ENCODE assay signal across 18 cellular contexts in genomic region chr17:30191072-30191471, GRCh38. TPM values are rescaled to one million over a fixed set of nuclear protein-coding genes. Genes with fewer than 3 reads are reported as not detected.
DNase-seq lines count a peak whose midpoint lies in the region; ATAC-seq and TF ChIP-seq lines count a peak whose summit lies in the region.
"Had no signal": no experiment of that assay in that cellular context is flagged by ENCODE, and none has a peak within 500 bp of the region (broad histone marks: within the 10 kb centered on the region; RNA-seq: fewer than 3 reads in every experiment).

No MANE protein-coding gene starts in this region.

- H4K5ac ChIP-seq in IMR-90 (ENCODE audit: low read depth, low read length) = no peak overlapping the region

- no peak overlapping the region for H3K9ac ChIP-seq in IMR-90 (ENCODE audit: low read depth, low read length)
- H3K9ac ChIP-seq: BLaER1 had no signal

- H3K27ac Mint-ChIP-seq in CD14-positive monocyte = no peak overlapping the region
- H3K27ac Mint-ChIP-seq: CD8-positive, alpha-beta T cell; HFFc6 had no signal

- no peak overlapping the region for H3K18ac ChIP-seq in IMR-90 (ENCODE audit: low read depth, low read length)

- H4K20me1 ChIP-seq in IMR-90 (ENCODE audit: insufficient read depth, low read length) = no peaks in the 10 kb centered on the region
- H4K20me1 ChIP-seq: BLaER1 had no signal

- H3K9me1 ChIP-seq in IMR-90 (ENCODE audit: insufficient read depth, low read length) = no peaks in the 10 kb centered on the region; the same call in 1 of the 2 replicates

- 0 out of 2 replicates have a peak, but pooled peaks cover 1% of the 10 kb centered on the region for H3K36me3 ChIP-seq in IMR-90 (ENCODE audit: control insufficient read depth, insufficient read depth, low read length)
- H3K36me3 ChIP-seq in Panc1 (ENCODE audit: control insufficient read depth, insufficient read depth, low read length) = peaks cover 11% of the 10 kb centered on the region

- ATAC-seq in IMR-90 (ENCODE audit: low read depth) (no peak), Panc1 (0 out of 2 replicates have a peak, but pooled peaks have one; percentile 33)
- ATAC-seq: CD8-positive, alpha-beta T cell; HCT116 had no signal

- no peak overlapping the region for H2BK20ac ChIP-seq in IMR-90 (ENCODE audit: low read depth, low read length)

- no peak overlapping the region for H3K4me3 Mint-ChIP-seq in CD14-positive monocyte
- H3K4me3 Mint-ChIP-seq: CD8-positive, alpha-beta T cell; HFFc6 had no signal

- H2BK15ac ChIP-seq in IMR-90 (ENCODE audit: low read depth, low read length) = no peak overlapping the region

- BruUV-seq in IMR-90 (replicated peaks; lab: Mats Ljungman, UMichigan) = no TSS peak
- no TSS peak for BruUV-seq in Panc1 (replicated peaks; lab: Mats Ljungman, UMichigan)

- CTCF ChIA-PET in IMR-90 (lab: Yijun Ruan, JAX) = no interaction called here
- CTCF ChIA-PET in Panc1 (lab: Charles Lee) = interaction anchor here (0.6 kb wide), 1 partner anchor 49 kb away, joined by 3 read pairs; no protein-coding TSS in a partner anchor

- peaks cover 3 to 8% of the 10 kb centered on the region in 2 donors for H3K36me3 Mint-ChIP-seq in CD14-positive monocyte

- H3K9me3 Mint-ChIP-seq in CD14-positive monocyte = peaks cover 0 to 2% (median 0%) of the 10 kb centered on the region in 7 donors
- H3K9me3 Mint-ChIP-seq: CD8-positive, alpha-beta T cell; HFFc6 had no signal

- no peak overlapping the region for H4K91ac ChIP-seq in IMR-90 (ENCODE audit: insufficient read depth, low read depth, low read length)

- H3K27ac ChIP-seq in IMR-90 (ENCODE audit: insufficient read depth, low read length) = no peak overlapping the region
- no peak overlapping the region for H3K27ac ChIP-seq in Panc1 (ENCODE audit: low read length)
- H3K27ac ChIP-seq: 22Rv1, BLaER1 had no signal

- no peak overlapping the region for H2AK9ac ChIP-seq in IMR-90 (replicated peaks; ENCODE audit: low read depth, low read length, poor library complexity)

- no peak for TF ChIP-seq POLR2A in IMR-90 (IDR thresholded peaks at IDR 0.05; ENCODE audit: low read depth, low read length)

- dilution Hi-C loops in IMR-90 (cut with HindIII; ENCODE audit: low sequenced_read_pairs, unreplicated experiment) = no loop called here

- in situ Hi-C loops in IMR-90 (cut with MboI; ENCODE audit: low sequenced_read_pairs) = no loop called here
- in situ Hi-C loops in Panc1 (cut with HindIII; ENCODE audit: low pct_unique_long_range_greater_than_20kb, low sequenced_read_pairs) = no loop called here

- no peak overlapping the region for H2BK120ac ChIP-seq in IMR-90 (ENCODE audit: low read depth, low read length)

- H3K56ac ChIP-seq in IMR-90 (ENCODE audit: extremely low read depth, insufficient read depth, low read length) = no peak overlapping the region

- no peaks in the 10 kb centered on the region for H3K4me1 Mint-ChIP-seq in CD14-positive monocyte

- no peak overlapping the region for H3K14ac ChIP-seq in IMR-90 (replicated peaks; ENCODE audit: low read depth, low read length)

- no peaks in the 10 kb centered on the region for H3K79me1 ChIP-seq in IMR-90 (ENCODE audit: low read depth in 1 of 2, low read length in 2 of 2)

- H2AK5ac ChIP-seq in IMR-90 (ENCODE audit: low read depth, low read length) = no peak overlapping the region

- H3K23ac ChIP-seq in IMR-90 (ENCODE audit: low read depth, low read length) = no peak overlapping the region

- peaks cover 13 to 21% (median 14%) of the 10 kb centered on the region in 3 donors for H3K27me3 Mint-ChIP-seq in CD14-positive monocyte (ENCODE audit: low read depth in 3 of 3)

- H3K4me3 ChIP-seq in IMR-90 (ENCODE audit: insufficient read depth, low read depth, low read length) (no peak overlapping the region), Panc1 (ENCODE audit: low read depth in 2 of 2, low read length in 2 of 2) (no peak overlapping the region)
- H3K4me3 ChIP-seq: BLaER1 had no signal

- no peaks in the 10 kb centered on the region for H3K9me3 ChIP-seq in IMR-90 (ENCODE audit: control insufficient read depth, insufficient read depth, low read length)
- no peaks in the 10 kb centered on the region for H3K9me3 ChIP-seq in Panc1 (ENCODE audit: control insufficient read depth, insufficient read depth, low read depth, low read length)
- H3K9me3 ChIP-seq: BLaER1 had no signal

- H2BK5ac ChIP-seq in IMR-90 (ENCODE audit: low read depth, low read length, poor library complexity, severe bottlenecking) = no peak overlapping the region

- no peak overlapping the region for H2AFZ ChIP-seq in IMR-90 (replicated peaks; ENCODE audit: low read length, poor library complexity)

- H3K4ac ChIP-seq in IMR-90 (ENCODE audit: low read depth, low read length) = no peak overlapping the region

- WGBS in IMR-90 (ENCODE audit: extremely low coverage in 2 of 2, insufficient read length in 1 of 2), 2 experiments = no CpG with 5 or more reads among the region's 2 CpGs

- H3K27me3 ChIP-seq in IMR-90 (ENCODE audit: control insufficient read depth, insufficient read depth, low read length) (no peaks in the 10 kb centered on the region), Panc1 (ENCODE audit: control insufficient read depth, insufficient read depth, low read length) (peaks cover 2% of the 10 kb centered on the region; the same call in 1 of the 2 replicates)
- H3K27me3 ChIP-seq: BLaER1 had no signal

- TF ChIP-seq CTCF in IMR-90 (conservative IDR thresholded peaks at IDR 0.05; ENCODE audit: low read depth, low read length) (no peak), Panc1 (IDR thresholded peaks at IDR 0.05) (no peak), CD14-positive monocyte (IDR thresholded peaks at IDR 0.05) (no peak)

- intact Hi-C loops in IMR-90 (cut with micrococcal nuclease) = no loop called here
- intact Hi-C loops in Panc1 (cut with micrococcal nuclease; ENCODE audit: unreplicated experiment) = no loop called here
- intact Hi-C loops in CD14-positive monocyte (cut with micrococcal nuclease) = no loop called here

- H3K4me2 ChIP-seq in IMR-90 (ENCODE audit: low read depth, low read length) = no peak overlapping the region
- H3K4me2 ChIP-seq: BLaER1 had no signal

- DNase-seq in DMS 273 (lab: John Stamatoyannopoulos, UW; ENCODE audit: unreplicated experiment) (peak; percentile 21), DMS 273 treated with DMSO at 0.1 percent for 48 hours (lab: John Stamatoyannopoulos, UW) (no peak), IMR-90 (no peak), Panc1 (ENCODE audit: low read depth, low spot score) (no peak), iris pigment epithelial cell (ENCODE audit: low read depth) (peak; percentile 3), CD14-positive monocyte (ENCODE audit: low spot score) (no peak), NCI-H510A (lab: John Stamatoyannopoulos, UW) (no peak)
- no peak for DNase-seq in activated effector memory CD4-positive, alpha-beta T cell treated with Interleukin-2 at 50 U/mL for 16 hours
- DNase-seq: Calu3; CD8-positive, alpha-beta T cell; GOT3; H7; HFFc6 had no signal

- no peak for TF ChIP-seq RAD21 in IMR-90 (IDR thresholded peaks at IDR 0.05; ENCODE audit: low read length)

- H3K4me1 ChIP-seq in IMR-90 (ENCODE audit: control insufficient read depth, insufficient read depth, low read length) (no peaks in the 10 kb centered on the region), Panc1 (ENCODE audit: control insufficient read depth, insufficient read depth, low read length) (no peaks in the 10 kb centered on the region)
- H3K4me1 ChIP-seq: BLaER1 had no signal

- POLR2A ChIA-PET in IMR-90 (lab: Charles Lee; ENCODE audit: unreplicated experiment) (no interaction called here), Panc1 (lab: Charles Lee) (no interaction called here)

- no peak overlapping the region for H4K8ac ChIP-seq in IMR-90 (ENCODE audit: low read depth in 2 of 2, low read length in 2 of 2)

TF ChIP-seq in IMR-90, 13 proteins besides CTCF, POLR2A, EP300 and RAD21:
- TF ChIP-seq CEBPB (IDR thresholded peaks at IDR 0.05; ENCODE audit: low read depth, low read length) (no peak), RFX5 (IDR thresholded peaks at IDR 0.05; ENCODE audit: low read depth, low read length) (peak; percentile 74)

RNA-seq across cellular contexts. Expression of gene SLC6A4, which starts 44.4 kb away (rescaled TPM):
- total RNA-seq in IMR-90 (2012; rRNA removed) (under 0.01 TPM in 1 of 2 replicates, not detected in the other), Panc1 (2021; ENCODE audit: unreplicated experiment) (not detected)
- polyA plus RNA-seq in IMR-90 (2012; rRNA removed) (not detected in 2 replicates), CD14-positive monocyte (not detected)
- polyA plus RNA-seq in IMR-90 (2012; cell fraction: cytosol; rRNA removed) = not detected in 2 replicates
- polyA plus RNA-seq in IMR-90 (2012; cell fraction: nucleus; rRNA removed; ENCODE audit: low replicate concordance) = 0.03 TPM in 2 replicates
- not detected for polyA plus RNA-seq in Panc1 (2012; ENCODE audit: insufficient read length)
- total RNA-seq: A673; Calu3; CD8-positive, alpha-beta T cell; H7; HFFc6 had no signal
- polyA plus RNA-seq: AG04450 had no signal

Comparison
In these comparisons a context has a peak if more than half of its experiments do, and no peak if none do; other contexts are left out.
1. DNase-seq: peak in DMS 273 (single experiment) and iris pigment epithelial cell (single experiment); none in DMS 273 treated with DMSO at 0.1 percent for 48 hours (single experiment), IMR-90 (single experiment), Panc1 (single experiment), activated effector memory CD4-positive, alpha-beta T cell treated with Interleukin-2 at 50 U/mL for 16 hours (single experiment), CD14-positive monocyte (single experiment) and NCI-H510A (single experiment).